ENCODE assay signal across 17 cellular contexts in genomic region chr11:2846470-2846869, GRCh38. TPM values are rescaled to one million over a fixed set of nuclear protein-coding genes. Genes with fewer than 3 reads are reported as not detected.
DNase-seq lines count a peak whose midpoint lies in the region; ATAC-seq, FAIRE-seq and TF ChIP-seq lines count a peak whose summit lies in the region.
"Had no signal": no experiment of that assay in that cellular context is flagged by ENCODE, and none has a peak within 500 bp of the region (broad histone marks: within the 10 kb centered on the region; RNA-seq: fewer than 3 reads in every experiment).

No MANE protein-coding gene starts in this region.

- H4K5ac ChIP-seq in H9 (ENCODE audit: insufficient read length, low read depth, low read length) (no peak overlapping the region), H1 (ENCODE audit: insufficient read length, low read depth, low read length) (no peak overlapping the region)

- H3K18ac ChIP-seq in H9 (ENCODE audit: insufficient read length, low read depth, low read length) (no peak overlapping the region), H1 (ENCODE audit: extremely low read depth, low read length) (no peak overlapping the region), neuronal stem cell (ENCODE audit: low read length) (peak overlapping the region; percentile 94)

- H3K36me3 ChIP-seq in H1 (ENCODE audit: control insufficient read depth in 2 of 4, insufficient read depth in 4 of 4, low read length in 3 of 4) = no peaks in the 10 kb centered on the region
- no peaks in the 10 kb centered on the region for H3K36me3 ChIP-seq in neuronal stem cell (replicated peaks in 1 of 2; ENCODE audit: control insufficient read depth in 2 of 2, insufficient read depth in 2 of 2, low read length in 2 of 2)
- H3K36me3 ChIP-seq in HepG2 (replicated peaks in 1 of 2; ENCODE audit: control insufficient read depth in 1 of 2, insufficient read depth in 2 of 2, low read length in 2 of 2) = no peaks in the 10 kb centered on the region
- H3K36me3 ChIP-seq: BE2C, HAP-1 had no signal

- no peak overlapping the region for H2BK12ac ChIP-seq in H9 (ENCODE audit: insufficient read length, low read depth, low read length)
- H2BK12ac ChIP-seq in H1 (ENCODE audit: low read depth, low read length) = no peak overlapping the region
- peak overlapping the region; percentile 81 for H2BK12ac ChIP-seq in neuronal stem cell (ENCODE audit: low read length)

- H3K56ac ChIP-seq in H9 (ENCODE audit: insufficient read length, low read depth, low read length) = no peak overlapping the region
- no peak overlapping the region for H3K56ac ChIP-seq in H1 (replicated peaks; ENCODE audit: insufficient read length, low read depth, low read length)

- H2BK120ac ChIP-seq in H9 (ENCODE audit: low read depth, low read length, poor library complexity, severe bottlenecking) (no peak overlapping the region), H1 (replicated peaks; ENCODE audit: low read depth, low read length) (no peak overlapping the region), neuronal stem cell (ENCODE audit: low read depth, low read length) (no peak overlapping the region)

- no peak overlapping the region for H3T11ph ChIP-seq in H9 (ENCODE audit: low read length)

- POLR2A ChIA-PET in H1 (lab: Charles Lee; ENCODE audit: partially characterized antibody) = interaction anchor here (0.6 kb wide), 1 partner anchor 82 kb away, joined by 3 read pairs; no protein-coding TSS in a partner anchor
- POLR2A ChIA-PET in HepG2 (lab: Yijun Ruan, JAX) = no interaction called here

- H3K23ac ChIP-seq in H9 (ENCODE audit: insufficient read length, low read depth, low read length) = no peak overlapping the region
- no peak overlapping the region for H3K23ac ChIP-seq in H1 (ENCODE audit: insufficient read length)
- peak overlapping the region; percentile 94 for H3K23ac ChIP-seq in neuronal stem cell (ENCODE audit: low read depth, low read length, poor library complexity)

- no peaks in the 10 kb centered on the region for H3K79me2 ChIP-seq in H9 (ENCODE audit: insufficient read depth, low read length)
- no peaks in the 10 kb centered on the region for H3K79me2 ChIP-seq in H1 (ENCODE audit: control insufficient read depth in 1 of 2, insufficient read depth in 2 of 2, low read length in 2 of 2)
- no peaks in the 10 kb centered on the region for H3K79me2 ChIP-seq in HepG2 (ENCODE audit: insufficient read depth, low read length)

- H4K20me1 ChIP-seq in H9 (ENCODE audit: control insufficient read depth, insufficient read depth, insufficient read length) (no peaks in the 10 kb centered on the region), H1 (replicated peaks in 1 of 2; ENCODE audit: control insufficient read depth in 1 of 2, insufficient read depth in 2 of 2, low read length in 2 of 2) (no peaks in the 10 kb centered on the region), HepG2 (ENCODE audit: insufficient read depth, low read length) (peaks cover 3% of the 10 kb centered on the region; the same call in 1 of the 2 replicates)

- no peak for ATAC-seq in activated naive CD8-positive, alpha-beta T cell treated with anti-CD3 and anti-CD28 coated beads, Interleukin-2, amount 50 U/mL, for 24 hours
- no peak for ATAC-seq in HepG2
- ATAC-seq in activated T-helper 17 cell treated with anti-CD3 and anti-CD28 coated beads, Interleukin-2, amount 50 U/mL, for 72 hours (replicated peaks) = no peak

- H3K9me3 Mint-ChIP-seq in H9 = no peaks in the 10 kb centered on the region
- H3K9me3 Mint-ChIP-seq in activated naive CD8-positive, alpha-beta T cell treated with anti-CD3 and anti-CD28 coated beads, Interleukin-2, amount 50 U/mL, for 24 hours = no peaks in the 10 kb centered on the region
- no peaks in the 10 kb centered on the region for H3K9me3 Mint-ChIP-seq in activated T-helper 17 cell treated with anti-CD3 and anti-CD28 coated beads, Interleukin-2, amount 50 U/mL, for 72 hours
- H3K9me3 Mint-ChIP-seq: CD4-positive, alpha-beta T cell had no signal

- H3K9me3 ChIP-seq in H9 (ENCODE audit: control insufficient read depth, low read depth, low read length) = no peaks in the 10 kb centered on the region
- H3K9me3 ChIP-seq in H1 (ENCODE audit: insufficient read depth in 2 of 2, low read depth in 1 of 2, low read length in 1 of 2) = no peaks in the 10 kb centered on the region
- H3K9me3 ChIP-seq in neuronal stem cell (replicated peaks in 1 of 2; ENCODE audit: control insufficient read depth in 2 of 2, insufficient read depth in 1 of 2, low read depth in 1 of 2, low read length in 2 of 2) = no peaks in the 10 kb centered on the region
- H3K9me3 ChIP-seq in HepG2 (ENCODE audit: low read length) = no peaks in the 10 kb centered on the region
- H3K9me3 ChIP-seq: BE2C, HAP-1 had no signal

- no peak overlapping the region for H2AK5ac ChIP-seq in H9 (ENCODE audit: insufficient read length, low read length)
- 0 out of 2 replicates have a peak overlapping the region, but pooled peaks have one; percentile 48 for H2AK5ac ChIP-seq in H1 (ENCODE audit: low read depth, low read length)
- peak overlapping the region; percentile 94 for H2AK5ac ChIP-seq in neuronal stem cell (ENCODE audit: low read depth, low read length)

- H3K4me3 ChIP-seq in H1 (ENCODE audit: extremely low read depth in 1 of 4, insufficient read depth in 2 of 4, low read depth in 3 of 4, low read length in 4 of 4) (no peak overlapping the region), neuronal stem cell (ENCODE audit: low read length in 2 of 2) (no peak overlapping the region), HepG2 (replicated peaks in 1 of 3; ENCODE audit: insufficient read depth in 1 of 3, low read depth in 2 of 3, low read length in 3 of 3) (no peak overlapping the region)
- H3K4me3 ChIP-seq: HAP-1 had no signal

- peaks cover 54% of the 10 kb centered on the region for H3K27me3 Mint-ChIP-seq in H9 (ENCODE audit: low read depth)
- H3K27me3 Mint-ChIP-seq in activated naive CD8-positive, alpha-beta T cell treated with anti-CD3 and anti-CD28 coated beads, Interleukin-2, amount 50 U/mL, for 24 hours = no peaks in the 10 kb centered on the region
- H3K27me3 Mint-ChIP-seq in activated T-helper 17 cell treated with anti-CD3 and anti-CD28 coated beads, Interleukin-2, amount 50 U/mL, for 72 hours = no peaks in the 10 kb centered on the region
- H3K27me3 Mint-ChIP-seq: CD4-positive, alpha-beta T cell had no signal

- in situ Hi-C loops in HepG2 (cut with HindIII; ENCODE audit: extremely low pct_ligation_motif_present, low pct_unique_long_range_greater_than_20kb) = no loop called here

- no peak for TF ChIP-seq RAD21 in H1 (IDR thresholded peaks at IDR 0.05 in 1 of 2, conservative IDR thresholded peaks at IDR 0.05 in 1 of 2; ENCODE audit: low read depth in 2 of 2, low read length in 2 of 2)
- no peak for TF ChIP-seq RAD21 in HepG2 (CRISPR knock-in tag; IDR thresholded peaks at IDR 0.05)

- CTCF ChIA-PET in H1 (lab: Charles Lee; ENCODE audit: partially characterized antibody) (interaction anchor here (1.1 to 1.9 kb wide), 3 partner anchors 12 to 55 kb away, joined by 3 to 7 read pairs (median 4); no protein-coding TSS in a partner anchor), HepG2 (lab: Yijun Ruan, JAX; ENCODE audit: low intra/inter-chr PET ratio, low total read pairs) (no interaction called here)

- H3K14ac ChIP-seq in H9 (ENCODE audit: insufficient read depth, low read length) (no peak overlapping the region; the same call in 1 of the 2 replicates), H1 (ENCODE audit: insufficient read length) (no peak overlapping the region), neuronal stem cell (ENCODE audit: low read length) (peak overlapping the region; percentile 67)

- H4K91ac ChIP-seq in H9 (ENCODE audit: insufficient read length, low read depth, low read length) (peak overlapping the region; percentile 16), H1 (replicated peaks; ENCODE audit: insufficient read length, low read length) (no peak overlapping the region), neuronal stem cell (ENCODE audit: low read depth, low read length, poor library complexity) (peak overlapping the region; percentile 80)

- no peaks in the 10 kb centered on the region for H3K79me1 ChIP-seq in H9 (ENCODE audit: insufficient read depth, low read depth, low read length, poor library complexity, severe bottlenecking)
- no peaks in the 10 kb centered on the region for H3K79me1 ChIP-seq in H1 (ENCODE audit: low read depth, low read length)
- H3K79me1 ChIP-seq in neuronal stem cell (ENCODE audit: low read depth, low read length) = peaks cover 5% of the 10 kb centered on the region

- intact Hi-C loops in HepG2 (cut with micrococcal nuclease; ENCODE audit: unreplicated experiment) (no loop called here), posterior cingulate gyrus (cut with DNase I) (no loop called here)

- H2AFZ ChIP-seq in H9 (ENCODE audit: low read length) (no peak overlapping the region), H1 (ENCODE audit: low read length) (no peak overlapping the region), neuronal stem cell (ENCODE audit: low read length) (no peak overlapping the region), HepG2 (ENCODE audit: low read length) (no peak overlapping the region)

- FAIRE-seq in H1 (lab: Jason Lieb, UNC) (no peak), HepG2 (lab: Jason Lieb, UNC) (no peak)
- FAIRE-seq: A204.1 had no signal

- H3K27ac ChIP-seq in H9 (ENCODE audit: insufficient read length, low read depth, low read length) (no peak overlapping the region), H1 (ENCODE audit: low read depth, low read length) (no peak overlapping the region), neuronal stem cell (replicated peaks; ENCODE audit: low read length) (no peak overlapping the region), HepG2 (ENCODE audit: extremely low read length, insufficient read depth, low read length) (no peak overlapping the region)
- H3K27ac ChIP-seq: C4-2B had no signal

- no CpG with 5 or more reads among the region's 11 CpGs for WGBS in H9 (ENCODE audit: extremely low coverage, insufficient read length, low lambda C conversion rate)
- 88% methylated on average over 11 of the region's 11 CpGs; no CpG with 5 or more reads in 1 of the 2 experiments for WGBS in H1 (ENCODE audit: extremely low coverage in 1 of 2, insufficient coverage in 1 of 2, insufficient read length in 1 of 2, insufficient replicate concordance in 2 of 2, low coverage in 1 of 2, low lambda C conversion rate in 2 of 2, missing lambda C conversion rate in 1 of 2), 2 experiments
- WGBS in neuronal stem cell (ENCODE audit: extremely low coverage in 2 of 2, insufficient read length in 2 of 2, insufficient replicate concordance in 1 of 2), 2 donors = no CpG with 5 or more reads among the region's 11 CpGs
- WGBS in HepG2 (ENCODE audit: low lambda C conversion rate) = 100% methylated on average over 1 of the region's 11 CpGs

- H3K4me1 ChIP-seq in H9 (ENCODE audit: insufficient read depth, low read length) = no peaks in the 10 kb centered on the region
- peaks cover 0 to 10% (median 5%) of the 10 kb centered on the region in 4 experiments; a peak in 5 of 7 replicates for H3K4me1 ChIP-seq in H1 (replicated peaks in 1 of 4; ENCODE audit: control insufficient read depth in 3 of 4, insufficient read depth in 4 of 4, low read length in 3 of 4)
- H3K4me1 ChIP-seq in neuronal stem cell (ENCODE audit: control insufficient read depth in 2 of 2, insufficient read depth in 1 of 2, low read depth in 1 of 2, low read length in 2 of 2) = peaks cover 25 to 34% of the 10 kb centered on the region in 2 donors
- H3K4me1 ChIP-seq in HepG2 (ENCODE audit: insufficient read depth, low read length) = no peaks in the 10 kb centered on the region
- H3K4me1 ChIP-seq: BE2C, HAP-1 had no signal

- TF ChIP-seq CTCF in H9 (conservative IDR thresholded peaks at IDR 0.05) = no peak
- TF ChIP-seq CTCF in H1 (IDR thresholded peaks at IDR 0.05; ENCODE audit: control extremely low read depth in 1 of 3, insufficient read depth in 1 of 3, low read depth in 1 of 3, low read length in 3 of 3) = no peak
- no peak for TF ChIP-seq CTCF in HepG2 (CRISPR knock-in tag; IDR thresholded peaks at IDR 0.05)

- no peak overlapping the region for H2BK5ac ChIP-seq in H9 (ENCODE audit: insufficient read length, low read length)
- no peak overlapping the region; the same call in 1 of the 2 replicates for H2BK5ac ChIP-seq in H1 (ENCODE audit: low read depth, low read length)
- H2BK5ac ChIP-seq in neuronal stem cell (ENCODE audit: low read length) = no peak overlapping the region

- H4K8ac ChIP-seq in H9 (replicated peaks; ENCODE audit: insufficient read length, low read depth, low read length) = no peak overlapping the region
- no peak overlapping the region for H4K8ac ChIP-seq in H1 (ENCODE audit: extremely low read depth, insufficient read depth, low read length)
- peak overlapping the region; percentile 68 for H4K8ac ChIP-seq in neuronal stem cell (ENCODE audit: low read depth, low read length)

- H3K23me2 ChIP-seq in H9 (ENCODE audit: insufficient read length, low read depth, low read length, poor library complexity, severe bottlenecking) (no peaks in the 10 kb centered on the region), H1 (ENCODE audit: low read depth, low read length) (no peaks in the 10 kb centered on the region)

- H2BK20ac ChIP-seq in H9 (ENCODE audit: low read depth, low read length, poor library complexity, severe bottlenecking) = no peak overlapping the region
- H2BK20ac ChIP-seq in H1 (ENCODE audit: low read length) = no peak overlapping the region

- no peak overlapping the region for H3K4ac ChIP-seq in H9 (ENCODE audit: low read depth, low read length)
- H3K4ac ChIP-seq in H1 (replicated peaks; ENCODE audit: insufficient read length, low read depth, low read length) = no peak overlapping the region
- peak overlapping the region; percentile 69 for H3K4ac ChIP-seq in neuronal stem cell (ENCODE audit: low read length)

- DNase-seq in H9 = no peak
- no peak for DNase-seq in H1 (ENCODE audit: low read depth in 1 of 2, low spot score in 2 of 2)
- no peak for DNase-seq in neuronal stem cell (ENCODE audit: low spot score)
- DNase-seq in activated naive CD8-positive, alpha-beta T cell treated with anti-CD3 and anti-CD28 coated beads, Interleukin-2, amount 50 U/mL, for 24 hours = no peak
- DNase-seq in HepG2 (ENCODE audit: low spot score) = no peak
- no peak for DNase-seq in posterior cingulate gyrus
- DNase-seq: ACHN; CD4-positive, alpha-beta T cell; DMS153; DMS79; GF-D8; GOT3 had no signal

- H3K36me3 Mint-ChIP-seq in H9 (ENCODE audit: insufficient read depth in 1 of 3, low read depth in 3 of 3) = no peaks in the 10 kb centered on the region
- H3K36me3 Mint-ChIP-seq in activated naive CD8-positive, alpha-beta T cell treated with anti-CD3 and anti-CD28 coated beads, Interleukin-2, amount 50 U/mL, for 24 hours (ENCODE audit: low read depth) = no peaks in the 10 kb centered on the region
- H3K36me3 Mint-ChIP-seq in activated T-helper 17 cell treated with anti-CD3 and anti-CD28 coated beads, Interleukin-2, amount 50 U/mL, for 72 hours (ENCODE audit: low read depth) = no peaks in the 10 kb centered on the region

- no peak for TF ChIP-seq EP300 in H1 (IDR thresholded peaks at IDR 0.05; ENCODE audit: borderline replicate concordance in 1 of 2, low read depth in 2 of 2, low read length in 2 of 2)
- TF ChIP-seq EP300 in HepG2 (IDR thresholded peaks at IDR 0.05; ENCODE audit: low read depth in 2 of 2, low read length in 2 of 2) = no peak
- TF ChIP-seq EP300 in HepG2 (CRISPR knock-in tag; IDR thresholded peaks at IDR 0.05; ENCODE audit: borderline replicate concordance) = no peak

- no peak overlapping the region for H3K4me3 Mint-ChIP-seq in H9
- H3K4me3 Mint-ChIP-seq in activated naive CD8-positive, alpha-beta T cell treated with anti-CD3 and anti-CD28 coated beads, Interleukin-2, amount 50 U/mL, for 24 hours = no peak overlapping the region
- H3K4me3 Mint-ChIP-seq in activated T-helper 17 cell treated with anti-CD3 and anti-CD28 coated beads, Interleukin-2, amount 50 U/mL, for 72 hours = no peak overlapping the region
- H3K4me3 Mint-ChIP-seq: CD4-positive, alpha-beta T cell had no signal

- no peak overlapping the region for H3K4me2 ChIP-seq in H9 (ENCODE audit: insufficient read depth, insufficient read length, low read length)
- no peak overlapping the region for H3K4me2 ChIP-seq in H1 (ENCODE audit: insufficient read depth in 1 of 2, low read depth in 2 of 2, low read length in 2 of 2)
- H3K4me2 ChIP-seq in neuronal stem cell (ENCODE audit: insufficient read depth, low read length, poor library complexity, severe bottlenecking) = no peak overlapping the region
- no peak overlapping the region for H3K4me2 ChIP-seq in HepG2 (ENCODE audit: low read depth, low read length)

- H3K27me3 ChIP-seq in H9 (ENCODE audit: insufficient read depth, low read length) (no peaks in the 10 kb centered on the region; the same call in 1 of the 2 replicates), H1 (replicated peaks in 1 of 4; ENCODE audit: control insufficient read depth in 3 of 4, extremely low read depth in 1 of 4, insufficient read depth in 3 of 4, low read length in 3 of 4) (peaks cover 0 to 13% (median 4%) of the 10 kb centered on the region in 4 experiments; a peak in 2 of 7 replicates), neuronal stem cell (ENCODE audit: control insufficient read depth in 3 of 3, insufficient read depth in 3 of 3, low read depth in 1 of 3, low read length in 3 of 3) (peaks cover 0 to 38% (median 2%) of the 10 kb centered on the region in 3 experiments), HepG2 (ENCODE audit: control insufficient read depth in 1 of 2, insufficient read depth in 2 of 2, low read length in 2 of 2) (peaks cover 17 to 88% of the 10 kb centered on the region in 2 experiments)
- H3K27me3 ChIP-seq: BE2C had no signal

- H2BK15ac ChIP-seq in H9 (ENCODE audit: low read depth, low read length) (no peak overlapping the region), H1 (ENCODE audit: low read length) (peak overlapping the region; percentile 6; the same call in 1 of the 2 replicates), neuronal stem cell (ENCODE audit: low read length) (peak overlapping the region; percentile 74)

- TF ChIP-seq POLR2A in H1 (IDR thresholded peaks at IDR 0.05; ENCODE audit: control extremely low read depth in 1 of 2, low read depth in 2 of 2, low read length in 2 of 2) (no peak), HepG2 (IDR thresholded peaks at IDR 0.05; ENCODE audit: insufficient read depth in 1 of 2, low read depth in 2 of 2, low read length in 2 of 2) (no peak)

- H3K27ac Mint-ChIP-seq in H9 = no peak overlapping the region
- no peak overlapping the region for H3K27ac Mint-ChIP-seq in activated naive CD8-positive, alpha-beta T cell treated with anti-CD3 and anti-CD28 coated beads, Interleukin-2, amount 50 U/mL, for 24 hours
- H3K27ac Mint-ChIP-seq in activated T-helper 17 cell treated with anti-CD3 and anti-CD28 coated beads, Interleukin-2, amount 50 U/mL, for 72 hours = no peak overlapping the region
- H3K27ac Mint-ChIP-seq: CD4-positive, alpha-beta T cell had no signal

- H3K9ac ChIP-seq in H9 (ENCODE audit: extremely low read depth, insufficient read length, low read length) (no peak overlapping the region), H1 (replicated peaks in 1 of 4; ENCODE audit: extremely low read depth in 1 of 4, low read depth in 3 of 4, low read length in 3 of 4) (no peak overlapping the region), neuronal stem cell (ENCODE audit: low read depth, low read length, poor library complexity) (no peak overlapping the region), HepG2 (ENCODE audit: insufficient read depth, low read depth, low read length) (no peak overlapping the region)

- BruUV-seq in HepG2 (replicated peaks; lab: Mats Ljungman, UMichigan) = no TSS peak

- peaks cover 3 to 10% of the 10 kb centered on the region in 2 experiments; a peak in 2 of 4 replicates for H3K4me1 Mint-ChIP-seq in H9
- no peaks in the 10 kb centered on the region for H3K4me1 Mint-ChIP-seq in activated naive CD8-positive, alpha-beta T cell treated with anti-CD3 and anti-CD28 coated beads, Interleukin-2, amount 50 U/mL, for 24 hours
- H3K4me1 Mint-ChIP-seq in activated T-helper 17 cell treated with anti-CD3 and anti-CD28 coated beads, Interleukin-2, amount 50 U/mL, for 72 hours = no peaks in the 10 kb centered on the region

RNA-seq across cellular contexts. Expression of gene CDKN1C, which starts 39.1 kb away (rescaled TPM):
- total RNA-seq in H9 (2021) (15.4 and 17.8 TPM in 2 replicates), HepG2 (2016; rRNA removed; fragmentation: Illumina TruSeq; extraction: Trizol) (not detected in 2 replicates)
- total RNA-seq in H1 (2021; fragmentation: NEBNext Ultra II Directional; extraction: Animal tissue kit (Norgen Biotek cat#: 25700)) = 12.8 and 16.2 TPM in 2 replicates
- polyA plus RNA-seq in H1 (2011; rRNA removed) (14.1 and 21.8 TPM in 2 replicates), HepG2 (2011; rRNA removed) (not detected in 2 replicates)
- polyA plus RNA-seq in H1 (2011; cell fraction: cytosol; rRNA removed) = 13.5 TPM
- polyA plus RNA-seq in H1 (2011; cell fraction: nucleus; rRNA removed) = 19.1 TPM
- 5.5 to 12.0 TPM (median 10.3 TPM) in 4 replicates for polyA plus RNA-seq in H1 (2012, experiment 1 of 2)
- 12.8 TPM for polyA plus RNA-seq in H1 (2012, experiment 2 of 2)
- polyA plus RNA-seq in H1 (2013, experiment 1 of 2) = 12.8 TPM
- polyA plus RNA-seq in H1 (2013, experiment 2 of 2) = 10.8 TPM
- 1.7 and 2.9 TPM in 2 replicates for polyA minus RNA-seq in H1 (2011; rRNA and poly(A)+ RNA removed)
- 16.9 TPM for polyA minus RNA-seq in H1 (2011; cell fraction: cytosol; rRNA and poly(A)+ RNA removed)
- polyA minus RNA-seq in H1 (2011; cell fraction: nucleus; rRNA and poly(A)+ RNA removed) = 23.8 TPM
- polyA plus RNA-seq in neuronal stem cell (2013, experiment 1 of 2) = 45.4 TPM
- 48.3 TPM for polyA plus RNA-seq in neuronal stem cell (2013, experiment 2 of 2)
- not detected in 2 replicates for total RNA-seq in HepG2 (2016; cell fraction: cytosol; rRNA removed; fragmentation: Illumina TruSeq; extraction: Trizol; ENCODE audit: low read depth)
- total RNA-seq in HepG2 (2016; cell fraction: insoluble cytoplasmic fraction; rRNA removed; fragmentation: Illumina TruSeq; extraction: Trizol) = not detected in 2 replicates
- not detected in 2 replicates for total RNA-seq in HepG2 (2016; cell fraction: membrane; rRNA removed; fragmentation: Illumina TruSeq; extraction: Trizol)
- not detected in 2 replicates for total RNA-seq in HepG2 (2016; cell fraction: nucleus; rRNA removed; fragmentation: Illumina TruSeq; extraction: Trizol)
- not detected in 2 replicates for polyA plus RNA-seq in HepG2 (2011; cell fraction: cytosol; rRNA removed)
- polyA plus RNA-seq in HepG2 (2011; cell fraction: nucleus; rRNA removed) = 0.10 and 0.23 TPM in 2 replicates
- polyA plus RNA-seq in HepG2 (2012) = not detected in 2 replicates
- not detected in 2 replicates for polyA plus RNA-seq in HepG2 (2016; cell fraction: cytosol; fragmentation: Illumina TruSeq; extraction: Trizol; ENCODE audit: low read depth)
- polyA plus RNA-seq in HepG2 (2016; cell fraction: insoluble cytoplasmic fraction; fragmentation: Illumina TruSeq; extraction: Trizol; ENCODE audit: low read depth) = not detected in 2 replicates
- not detected in 2 replicates for polyA plus RNA-seq in HepG2 (2016; cell fraction: membrane; fragmentation: Illumina TruSeq; extraction: Trizol; ENCODE audit: low read depth)
- polyA plus RNA-seq in HepG2 (2016; cell fraction: nucleus; fragmentation: Illumina TruSeq; extraction: Trizol; ENCODE audit: insufficient read depth, low read depth) = not detected in 2 replicates
- polyA minus RNA-seq in HepG2 (2011; rRNA and poly(A)+ RNA removed; ENCODE audit: low replicate concordance) = 17.4 TPM in 1 of 2 replicates, not detected in the other
- polyA minus RNA-seq in HepG2 (2011; cell fraction: cytosol; rRNA and poly(A)+ RNA removed) = 0.30 and 0.70 TPM in 2 replicates
- 0.52 TPM in 1 of 2 replicates, not detected in the other for polyA minus RNA-seq in HepG2 (2011; cell fraction: nucleus; rRNA and poly(A)+ RNA removed)
- 10 to 100 TPM in 1 of 2 donors, under 1 TPM in 1; 0.58 to 34.8 TPM for total RNA-seq in activated T-helper 17 cell treated with anti-CD3 and anti-CD28 coated beads, Interleukin-2, amount 50 U/mL, for 72 hours
